Comparison of ENCODE assay signal across 8 cellular contexts in the genomic region with DNA sequence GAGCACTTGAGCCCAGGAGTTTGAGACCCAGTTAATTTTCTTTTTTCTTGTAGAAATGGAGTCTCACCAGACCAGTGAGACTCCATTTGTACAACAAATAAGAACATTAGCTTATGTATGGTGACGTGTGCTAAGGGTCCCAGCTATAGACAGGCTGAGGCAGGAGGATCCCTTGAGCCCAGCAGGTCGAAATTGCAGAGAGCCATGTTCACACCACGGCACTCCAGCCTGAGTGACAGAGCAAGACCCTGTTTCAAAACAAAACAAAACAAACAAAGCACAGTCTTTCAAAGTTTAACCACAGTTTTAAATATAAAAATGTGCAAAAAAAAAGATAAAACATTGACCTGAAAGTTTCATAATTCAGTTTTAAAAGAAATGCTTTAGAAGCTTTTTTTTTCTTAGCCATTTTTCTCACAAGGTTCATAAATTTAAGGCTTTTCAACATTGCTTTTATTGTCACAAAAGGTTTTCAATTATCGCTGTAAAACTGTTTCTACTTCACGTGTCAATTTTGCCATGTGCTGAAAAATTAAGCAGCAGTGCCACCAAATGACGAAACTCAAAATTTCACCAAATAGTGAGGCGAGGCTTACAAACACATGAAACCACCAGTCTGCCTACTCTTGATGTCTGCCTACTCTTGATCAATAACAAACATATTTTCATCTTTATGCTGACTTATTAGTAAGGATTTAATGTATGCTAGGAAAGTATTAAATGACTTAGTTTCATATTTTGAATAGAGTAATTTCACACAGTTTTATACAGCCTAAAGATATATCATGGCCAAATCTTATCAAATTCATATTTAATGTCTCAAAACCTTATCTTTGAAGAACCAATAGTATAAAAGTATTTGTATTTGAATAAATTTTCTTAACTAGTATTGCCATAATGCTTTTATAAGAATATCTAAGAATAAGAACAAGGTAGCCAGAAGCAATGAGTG.
DNase-seq lines count a peak whose midpoint lies in the region; ATAC-seq and TF ChIP-seq lines count a peak whose summit lies in the region.

No MANE protein-coding gene starts in this region.

- peaks cover 0 to 3% of the 10 kb centered on the region in 2 experiments; a peak in 1 of 4 replicates for H3K79me1 ChIP-seq in IMR-90 (ENCODE audit: low read depth in 1 of 2, low read length in 2 of 2)

- H2AFZ ChIP-seq in IMR-90 (replicated peaks; ENCODE audit: low read length, poor library complexity) = no peak overlapping the region

- no peak overlapping the region for H3K9ac ChIP-seq in IMR-90 (ENCODE audit: low read depth, low read length)

- intact Hi-C loops in IMR-90 (cut with micrococcal nuclease) = loop anchor here (1.0 to 5.0 kb wide), 6 partner anchors 171 to 563 kb away; no protein-coding TSS in a partner anchor

- H2BK120ac ChIP-seq in IMR-90 (ENCODE audit: low read depth, low read length) = peak overlapping the region; percentile 23

- no peaks in the 10 kb centered on the region for H3K9me3 Mint-ChIP-seq in memory B cell

- peak overlapping the region; percentile 69 for H3K4ac ChIP-seq in IMR-90 (ENCODE audit: low read depth, low read length)

- no peak overlapping the region for H2BK5ac ChIP-seq in IMR-90 (ENCODE audit: low read depth, low read length, poor library complexity, severe bottlenecking)

- peaks cover 3% of the 10 kb centered on the region for H3K4me1 ChIP-seq in IMR-90 (ENCODE audit: control insufficient read depth, insufficient read depth, low read length)

- peaks cover 2% of the 10 kb centered on the region for H3K4me1 Mint-ChIP-seq in memory B cell

- peak overlapping the region in 1 of 2 experiments; percentile 16; a peak in 1 of 4 replicates for H4K8ac ChIP-seq in IMR-90 (ENCODE audit: low read depth in 2 of 2, low read length in 2 of 2)

- TF ChIP-seq CTCF in IMR-90 (conservative IDR thresholded peaks at IDR 0.05; ENCODE audit: low read depth, low read length) (peak; percentile 77), omental fat pad (IDR thresholded peaks at IDR 0.05) (no peak)

- no peak overlapping the region for H3K4me2 ChIP-seq in IMR-90 (ENCODE audit: low read depth, low read length)

- H4K5ac ChIP-seq in IMR-90 (ENCODE audit: low read depth, low read length) = no peak overlapping the region

- H3K14ac ChIP-seq in IMR-90 (replicated peaks; ENCODE audit: low read depth, low read length) = peak overlapping the region; percentile 53; the same call in 1 of the 2 replicates

- no peaks in the 10 kb centered on the region; the same call in 1 of the 2 replicates for H3K9me3 ChIP-seq in IMR-90 (ENCODE audit: control insufficient read depth, insufficient read depth, low read length)

- peaks cover 10% of the 10 kb centered on the region for H3K9me1 ChIP-seq in IMR-90 (ENCODE audit: insufficient read depth, low read length)

- H2AK9ac ChIP-seq in IMR-90 (replicated peaks; ENCODE audit: low read depth, low read length, poor library complexity) = no peak overlapping the region

- no TSS peak for BruUV-seq in IMR-90 (replicated peaks; lab: Mats Ljungman, UMichigan)

- H3K18ac ChIP-seq in IMR-90 (ENCODE audit: low read depth, low read length) = 0 out of 2 replicates have a peak overlapping the region, but pooled peaks have one; percentile 1

- no peak overlapping the region; the same call in 1 of the 2 replicates for H2BK20ac ChIP-seq in IMR-90 (ENCODE audit: low read depth, low read length)

- dilution Hi-C loops in IMR-90 (cut with HindIII; ENCODE audit: low sequenced_read_pairs, unreplicated experiment) = no loop called here

- no peak overlapping the region for H3K4me3 ChIP-seq in IMR-90 (ENCODE audit: insufficient read depth, low read depth, low read length)

- no peak overlapping the region for H3K27ac Mint-ChIP-seq in memory B cell

- TF ChIP-seq RAD21 in IMR-90 (IDR thresholded peaks at IDR 0.05; ENCODE audit: low read length) = peak; percentile 86

- no peaks in the 10 kb centered on the region for H3K36me3 ChIP-seq in IMR-90 (ENCODE audit: control insufficient read depth, insufficient read depth, low read length)

- no peaks in the 10 kb centered on the region for H3K27me3 Mint-ChIP-seq in memory B cell

- POLR2A ChIA-PET in IMR-90 (lab: Charles Lee; ENCODE audit: unreplicated experiment) = no interaction called here

- WGBS in IMR-90 (ENCODE audit: extremely low coverage in 2 of 2, insufficient read length in 1 of 2), 2 experiments = no CpG with 5 or more reads among the region's 7 CpGs

- no peak overlapping the region for H3K56ac ChIP-seq in IMR-90 (ENCODE audit: extremely low read depth, insufficient read depth, low read length)

- DNase-seq in SIG-M5 treated with dmso at 0.1 percent for 504 hours (lab: John Stamatoyannopoulos, UW; ENCODE audit: unreplicated experiment) (peak; percentile 36), SIG-M5 (lab: John Stamatoyannopoulos, UW) (no peak), IMR-90 (peak; percentile 71), SHP77 treated with DMSO at 0.1 percent for 48 hours (lab: John Stamatoyannopoulos, UW) (peak; percentile 10), dermis blood vessel endothelial cell (peak; percentile 83), memory B cell (ENCODE audit: low spot score in 2 of 2) (peak; percentile 35 to 38), omental fat pad (ENCODE audit: low spot score) (no peak)

- no peak overlapping the region; the same call in 1 of the 2 replicates for H3K27ac ChIP-seq in IMR-90 (ENCODE audit: insufficient read depth, low read length)

- no peak overlapping the region for H3K4me3 Mint-ChIP-seq in memory B cell

- CTCF ChIA-PET in IMR-90 (lab: Yijun Ruan, JAX) = interaction anchor here (0.6 to 1.8 kb wide), 5 partner anchors 123 to 1090 kb away, joined by 3 to 6 read pairs (median 4); no protein-coding TSS in a partner anchor

- ATAC-seq in GM21447 (IDR thresholded peaks at IDR 0.05; ENCODE audit: unreplicated experiment) (peak; percentile 77), IMR-90 (ENCODE audit: low read depth) (peak; percentile 70), memory B cell (ENCODE audit: low read depth) (peak; percentile 49), omental fat pad (ENCODE audit: low FRiP score) (no peak)

- no peaks in the 10 kb centered on the region for H3K27me3 ChIP-seq in IMR-90 (ENCODE audit: control insufficient read depth, insufficient read depth, low read length)

- in situ Hi-C loops in IMR-90 (cut with MboI; ENCODE audit: low sequenced_read_pairs) = loop anchor here (5.0 to 25.0 kb wide), 4 partner anchors 221 to 1299 kb away; a partner anchor contains a TSS

- no peaks in the 10 kb centered on the region for H4K20me1 ChIP-seq in IMR-90 (ENCODE audit: insufficient read depth, low read length)

- no peak overlapping the region for H3K23ac ChIP-seq in IMR-90 (ENCODE audit: low read depth, low read length)

- H3K36me3 Mint-ChIP-seq in memory B cell = peaks cover 16% of the 10 kb centered on the region

- TF ChIP-seq POLR2A in IMR-90 (IDR thresholded peaks at IDR 0.05; ENCODE audit: low read depth, low read length) = no peak

- 0 out of 3 replicates have a peak overlapping the region, but pooled peaks have one; percentile 46 for H2BK15ac ChIP-seq in IMR-90 (ENCODE audit: low read depth, low read length)

- 0 out of 2 replicates have a peak overlapping the region, but pooled peaks have one; percentile 3 for H4K91ac ChIP-seq in IMR-90 (ENCODE audit: insufficient read depth, low read depth, low read length)

- peak overlapping the region; percentile 6; the same call in 1 of the 2 replicates for H2AK5ac ChIP-seq in IMR-90 (ENCODE audit: low read depth, low read length)

TF ChIP-seq in IMR-90, 13 proteins besides CTCF, POLR2A, EP300 and RAD21:
- TF ChIP-seq MAZ (IDR thresholded peaks at IDR 0.05; ENCODE audit: borderline replicate concordance, low read depth, low read length) (no peak), SMC3 (IDR thresholded peaks at IDR 0.05; ENCODE audit: low read depth, low read length) (peak; percentile 77), BHLHE40 (IDR thresholded peaks at IDR 0.05; ENCODE audit: low read depth, low read length) (peak; percentile 25; the same call in 1 of the 2 replicates), MXI1 (IDR thresholded peaks at IDR 0.05; ENCODE audit: borderline replicate concordance, low read depth, low read length) (no peak), FOS (IDR thresholded peaks at IDR 0.05; ENCODE audit: low read depth, low read length) (no peak), RCOR1 (IDR thresholded peaks at IDR 0.05; ENCODE audit: insufficient replicate concordance, low read length) (no peak)
- TF ChIP-seq, protein P1, sequence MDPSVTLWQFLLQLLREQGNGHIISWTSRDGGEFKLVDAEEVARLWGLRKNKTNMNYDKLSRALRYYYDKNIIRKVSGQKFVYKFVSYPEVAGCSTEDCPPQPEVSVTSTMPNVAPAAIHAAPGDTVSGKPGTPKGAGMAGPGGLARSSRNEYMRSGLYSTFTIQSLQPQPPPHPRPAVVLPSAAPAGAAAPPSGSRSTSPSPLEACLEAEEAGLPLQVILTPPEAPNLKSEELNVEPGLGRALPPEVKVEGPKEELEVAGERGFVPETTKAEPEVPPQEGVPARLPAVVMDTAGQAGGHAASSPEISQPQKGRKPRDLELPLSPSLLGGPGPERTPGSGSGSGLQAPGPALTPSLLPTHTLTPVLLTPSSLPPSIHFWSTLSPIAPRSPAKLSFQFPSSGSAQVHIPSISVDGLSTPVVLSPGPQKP (IDR thresholded peaks at IDR 0.05; ENCODE audit: borderline replicate concordance, low read depth, low read length) = no peak
- TF ChIP-seq, protein P2, sequence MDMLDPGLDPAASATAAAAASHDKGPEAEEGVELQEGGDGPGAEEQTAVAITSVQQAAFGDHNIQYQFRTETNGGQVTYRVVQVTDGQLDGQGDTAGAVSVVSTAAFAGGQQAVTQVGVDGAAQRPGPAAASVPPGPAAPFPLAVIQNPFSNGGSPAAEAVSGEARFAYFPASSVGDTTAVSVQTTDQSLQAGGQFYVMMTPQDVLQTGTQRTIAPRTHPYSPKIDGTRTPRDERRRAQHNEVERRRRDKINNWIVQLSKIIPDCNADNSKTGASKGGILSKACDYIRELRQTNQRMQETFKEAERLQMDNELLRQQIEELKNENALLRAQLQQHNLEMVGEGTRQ (IDR thresholded peaks at IDR 0.05; ENCODE audit: low read depth, low read length) = peak; percentile 23; the same call in 1 of the 2 replicates

Comparison
In these comparisons a context has a peak if more than half of its experiments do, and no peak if none do; other contexts are left out.
1. DNase-seq: peak in SIG-M5 treated with dmso at 0.1 percent for 504 hours (single experiment), IMR-90 (single experiment), SHP77 treated with DMSO at 0.1 percent for 48 hours (single experiment), dermis blood vessel endothelial cell (single experiment) and memory B cell (2 of 2); none in SIG-M5 (single experiment) and omental fat pad (single experiment).